In the genomic region with DNA sequence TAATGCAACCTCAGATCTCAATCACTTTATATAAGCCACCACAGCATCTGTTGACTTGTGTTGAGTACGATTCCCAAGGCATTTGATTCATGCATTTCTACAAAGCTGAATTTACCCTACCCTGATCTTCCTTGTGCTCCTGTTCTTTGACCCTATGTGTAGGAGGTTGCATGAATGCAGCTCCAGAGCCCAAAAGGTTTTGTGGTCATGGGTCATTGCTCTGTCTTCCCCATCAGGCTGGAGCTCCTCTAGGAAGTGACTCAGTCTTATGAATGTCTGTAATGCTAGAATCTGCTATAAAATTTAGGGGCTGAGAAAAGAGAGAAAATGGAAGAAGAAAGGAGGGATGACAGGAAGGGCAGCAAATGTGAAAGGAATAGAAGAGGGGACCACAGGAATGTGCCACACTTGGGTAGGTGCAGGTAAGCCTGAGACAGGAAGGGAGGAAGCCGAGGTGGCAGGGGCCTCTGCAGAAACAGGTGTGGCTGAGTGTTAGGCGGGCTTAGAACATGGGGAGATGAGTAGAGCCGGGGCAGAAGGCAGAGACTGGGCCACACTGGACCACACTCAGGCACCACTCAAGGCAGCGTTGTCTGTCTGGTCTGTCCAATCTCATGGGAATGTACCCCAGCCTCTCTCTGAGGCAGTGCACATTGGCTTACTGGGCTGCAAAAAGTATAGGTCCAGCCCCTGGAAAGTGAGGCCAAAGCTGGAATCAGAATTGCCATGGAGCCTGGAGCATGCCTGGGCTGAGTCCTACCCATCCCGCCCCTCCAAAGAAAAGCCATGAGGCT, we compare ENCODE assay signal across 13 cellular contexts.
"Had no signal": no experiment of that assay in that cellular context is flagged by ENCODE, and none has a peak within 500 bp of the region (broad histone marks: within the 10 kb centered on the region; RNA-seq: fewer than 3 reads in every experiment).

No MANE protein-coding gene starts in this region.

- H3K27me3 Mint-ChIP-seq: activated CD4-positive, alpha-beta T cell treated with anti-CD3 and anti-CD28 coated beads, Interleukin-2, amount 10 ng/mL, durations not matched to agents 24 days and 14 days; stimulated activated naive B cell treated with anti-CD40 and anti-IgM and Interleukin-4, amounts not matched to agents 10 μg/mL and 1 μg/mL and 100 μg/mL, for 72 hours had no signal

- H3K9me3 ChIP-seq: left lung had no signal

- H3K36me3 ChIP-seq: left lung, neural progenitor cell had no signal

- H3K4me3 Mint-ChIP-seq: activated CD4-positive, alpha-beta T cell treated with anti-CD3 and anti-CD28 coated beads, Interleukin-2, amount 10 ng/mL, durations not matched to agents 24 days and 14 days; neural progenitor cell; stimulated activated naive B cell treated with anti-CD40 and anti-IgM and Interleukin-4, amounts not matched to agents 10 μg/mL and 1 μg/mL and 100 μg/mL, for 72 hours; T-helper 1 cell treated with Interleukin-12 subunit alpha and Interleukin-12 subunit beta and Interleukin-4 antibody, amounts not matched to agents 30 μg/mL and 1 μg/mL, for 36 hours; type B pancreatic cell; WTC11 had no signal

- H3K9me3 Mint-ChIP-seq: type B pancreatic cell had no signal

- H3K4me3 ChIP-seq: left lung, neural progenitor cell had no signal

- H3K36me3 Mint-ChIP-seq: neural progenitor cell; stimulated activated naive B cell treated with anti-CD40 and anti-IgM and Interleukin-4, amounts not matched to agents 10 μg/mL and 1 μg/mL and 100 μg/mL, for 72 hours; type B pancreatic cell; WTC11 had no signal

- H3K4me1 ChIP-seq: foreskin keratinocyte, left lung, neural progenitor cell, parathyroid adenoma had no signal

- DNase-seq: activated CD4-positive, alpha-beta T cell treated with anti-CD3 and anti-CD28 coated beads, Interleukin-2, amount 10 ng/mL, durations not matched to agents 24 days and 14 days; activated T-cell treated with anti-CD3 and anti-CD28 coated beads for 4 hours; foreskin keratinocyte; mesendoderm; stimulated activated CD4-positive, alpha-beta T cell treated with anti-CD3 and anti-CD28 coated beads, Interleukin-2, amount 100 ng/mL, for 24 hours; stimulated activated naive B cell treated with anti-CD40 and anti-IgM and Interleukin-4, amounts not matched to agents 10 μg/mL and 1 μg/mL and 100 μg/mL, for 72 hours had no signal

- H3K27ac Mint-ChIP-seq: activated CD4-positive, alpha-beta T cell treated with anti-CD3 and anti-CD28 coated beads, Interleukin-2, amount 10 ng/mL, durations not matched to agents 24 days and 14 days; activated T-helper 2 cell treated with anti-CD3 and anti-CD28 coated beads, Interferon-gamma antibody, Interleukin-2, Interleukin-4, amounts not matched to agents 10 μg/mL and 5 μg/mL and 100 μg/mL, durations not matched to agents 14 hours and 24 hours and 36 hours; neural progenitor cell; stimulated activated naive B cell treated with anti-CD40 and anti-IgM and Interleukin-4, amounts not matched to agents 10 μg/mL and 1 μg/mL and 100 μg/mL, for 72 hours; T-helper 1 cell treated with Interleukin-12 subunit alpha and Interleukin-12 subunit beta and Interleukin-4 antibody, amounts not matched to agents 30 μg/mL and 1 μg/mL, for 36 hours; type B pancreatic cell; WTC11 had no signal

- H3K27me3 ChIP-seq: left lung, neural progenitor cell had no signal

- H3K27ac ChIP-seq: foreskin keratinocyte, left lung, neural progenitor cell, parathyroid adenoma had no signal

- H3K4me1 Mint-ChIP-seq: WTC11 had no signal
